8 cellular contexts compared by ENCODE assay signal in genomic region chr1:218345673-218346390, GRCh38. TPM values are rescaled to one million over a fixed set of nuclear protein-coding genes. Genes with fewer than 3 reads are reported as not detected.
DNase-seq lines count a peak whose midpoint lies in the region; ATAC-seq and TF ChIP-seq lines count a peak whose summit lies in the region.

No MANE protein-coding gene starts in this region.

- H3K4me3 ChIP-seq in HCT116 (replicated peaks in 1 of 2; ENCODE audit: low read depth in 1 of 2, low read length in 2 of 2) (peak overlapping the region; percentile 37 to 52), Loucy (ENCODE audit: low read length, poor library complexity, severe bottlenecking) (peak overlapping the region; percentile 77), duodenal mucosa (ENCODE audit: low read depth in 1 of 2, low read length in 2 of 2) (peak overlapping the region; percentile 63 to 79), lower lobe of right lung (peak overlapping the region; percentile 64)

- H3K9me2 ChIP-seq in HCT116 (ENCODE audit: insufficient read depth) = no peaks in the 10 kb centered on the region
- no peaks in the 10 kb centered on the region for H3K9me2 ChIP-seq in Loucy (replicated peaks; ENCODE audit: low read depth, low read length)

- no peaks in the 10 kb centered on the region for H3K27me3 ChIP-seq in HCT116 (ENCODE audit: insufficient read depth, low read length)
- peaks cover 6% of the 10 kb centered on the region for H3K27me3 ChIP-seq in Loucy (ENCODE audit: insufficient read depth, low read length, poor library complexity, severe bottlenecking)
- H3K27me3 ChIP-seq in duodenal mucosa (ENCODE audit: control insufficient read depth in 1 of 2, insufficient read depth in 2 of 2, low read length in 2 of 2) = peaks cover 22 to 38% of the 10 kb centered on the region in 2 donors
- no peaks in the 10 kb centered on the region for H3K27me3 ChIP-seq in lower lobe of right lung (ENCODE audit: low read depth)

- no peak for TF ChIP-seq CTCF in HCT116 (IDR thresholded peaks at IDR 0.05 in 2 of 3, conservative IDR thresholded peaks at IDR 0.05 in 1 of 3; ENCODE audit: borderline replicate concordance in 1 of 3, insufficient read depth in 1 of 3, low read depth in 2 of 3, low read length in 2 of 3)
- no peak for TF ChIP-seq CTCF in Loucy (conservative IDR thresholded peaks at IDR 0.05; ENCODE audit: low read length)
- no peak for TF ChIP-seq CTCF in lower lobe of right lung (IDR thresholded peaks at IDR 0.05)

- H3K9ac ChIP-seq in HCT116 (ENCODE audit: low read length) = peak overlapping the region; percentile 37
- H3K9ac ChIP-seq in Loucy (ENCODE audit: low read depth, low read length, poor library complexity, severe bottlenecking) = peak overlapping the region; percentile 67
- peak overlapping the region; percentile 8 to 44 for H3K9ac ChIP-seq in duodenal mucosa (ENCODE audit: low read depth in 1 of 2, low read length in 2 of 2)

- no peak for TF ChIP-seq RAD21 in HCT116 (IDR thresholded peaks at IDR 0.05; ENCODE audit: low read depth)

- no peak overlapping the region for H3K27ac Mint-ChIP-seq in activated CD4-positive, alpha-beta memory T cell treated with anti-CD3 and anti-CD28 coated beads for 36 hours
- no peak overlapping the region for H3K27ac Mint-ChIP-seq in activated CD4-positive, alpha-beta memory T cell treated with anti-CD3 and anti-CD28 coated beads, Interleukin-2, amount 10 ng/mL, durations not matched to agents 7 days and 5 days
- no peak overlapping the region for H3K27ac Mint-ChIP-seq in T-helper 2 cell treated with Interferon-gamma antibody and Interleukin-4, amounts not matched to agents 5 μg/mL and 100 μg/mL, for 36 hours
- peak overlapping the region in 1 of 2 donors; percentile 50 for H3K27ac Mint-ChIP-seq in stimulated activated naive CD8-positive, alpha-beta T cell treated with anti-CD3 and anti-CD28 coated beads, Interleukin-15, amount 100 ng/mL, for 72 hours

- no TSS peak for BruUV-seq in HCT116 (replicated peaks; lab: Mats Ljungman, UMichigan)

- TF ChIP-seq POLR2A in HCT116 (IDR thresholded peaks at IDR 0.05; ENCODE audit: borderline replicate concordance, extremely low read depth, insufficient read depth, insufficient read length) = no peak

- RAD21 ChIA-PET in HCT116 (lab: Charles Lee; ENCODE audit: low non-redundant PET in 1 of 2, low total read pairs in 2 of 2, uncharacterized antibody in 2 of 2, unreplicated experiment in 2 of 2) = no interaction called here

- H3K36me3 Mint-ChIP-seq in activated CD4-positive, alpha-beta memory T cell treated with anti-CD3 and anti-CD28 coated beads for 36 hours = peaks cover 5% of the 10 kb centered on the region
- no peaks in the 10 kb centered on the region for H3K36me3 Mint-ChIP-seq in activated CD4-positive, alpha-beta memory T cell treated with anti-CD3 and anti-CD28 coated beads, Interleukin-2, amount 10 ng/mL, durations not matched to agents 7 days and 5 days (ENCODE audit: low read depth)
- no peaks in the 10 kb centered on the region for H3K36me3 Mint-ChIP-seq in T-helper 2 cell treated with Interferon-gamma antibody and Interleukin-4, amounts not matched to agents 5 μg/mL and 100 μg/mL, for 36 hours (ENCODE audit: low read depth)

- peak; percentile 37 for DNase-seq in activated CD4-positive, alpha-beta memory T cell treated with anti-CD3 and anti-CD28 coated beads for 36 hours
- DNase-seq in activated CD4-positive, alpha-beta memory T cell treated with anti-CD3 and anti-CD28 coated beads, Interleukin-2, amount 10 ng/mL, durations not matched to agents 7 days and 5 days = no peak
- DNase-seq in HCT116 (ENCODE audit: low read depth, low spot score) (no peak), lower lobe of right lung (peak; percentile 73)
- DNase-seq in T-helper 2 cell treated with Interferon-gamma antibody and Interleukin-4, amounts not matched to agents 5 μg/mL and 100 μg/mL, for 36 hours (ENCODE audit: low spot score) = peak; percentile 8
- peak in 1 of 2 donors; percentile 19 for DNase-seq in stimulated activated naive CD8-positive, alpha-beta T cell treated with anti-CD3 and anti-CD28 coated beads, Interleukin-15, amount 100 ng/mL, for 72 hours

- H3K36me3 ChIP-seq in HCT116 (ENCODE audit: control insufficient read depth in 1 of 2, insufficient read depth in 2 of 2, low read length in 2 of 2) (no peaks in the 10 kb centered on the region), Loucy (ENCODE audit: insufficient read depth, low read length) (no peaks in the 10 kb centered on the region), duodenal mucosa (ENCODE audit: control insufficient read depth in 1 of 2, insufficient read depth in 2 of 2, low read length in 2 of 2) (no peaks in the 10 kb centered on the region), lower lobe of right lung (no peaks in the 10 kb centered on the region)

- H3K27ac ChIP-seq in HCT116 (ENCODE audit: low read depth, low read length) = peak overlapping the region; percentile 25; the same call in 1 of the 2 replicates
- H3K27ac ChIP-seq in duodenal mucosa (ENCODE audit: low read depth, low read length) = peak overlapping the region; percentile 24
- peak overlapping the region; percentile 81 for H3K27ac ChIP-seq in lower lobe of right lung

- POLR2A ChIA-PET in activated CD4-positive, alpha-beta memory T cell treated with anti-CD3 and anti-CD28 coated beads for 36 hours (lab: Charles Lee) = interaction anchor here (0.9 kb wide), 1 partner anchor 10 kb away, joined by 5 read pairs; no protein-coding TSS in a partner anchor
- POLR2A ChIA-PET in activated CD4-positive, alpha-beta memory T cell treated with anti-CD3 and anti-CD28 coated beads, Interleukin-2, amount 10 ng/mL, durations not matched to agents 7 days and 5 days (lab: Charles Lee) = interaction anchor here (1.2 to 1.4 kb wide), 2 partner anchors 61 to 715 kb away, joined by 3 to 4 read pairs; partner anchors contain the start of genes GPATCH2, RRP15 and SPATA17
- POLR2A ChIA-PET in HCT116 (lab: Charles Lee) = no interaction called here

- no peak overlapping the region for H3K4me3 Mint-ChIP-seq in activated CD4-positive, alpha-beta memory T cell treated with anti-CD3 and anti-CD28 coated beads for 36 hours
- no peak overlapping the region for H3K4me3 Mint-ChIP-seq in activated CD4-positive, alpha-beta memory T cell treated with anti-CD3 and anti-CD28 coated beads, Interleukin-2, amount 10 ng/mL, durations not matched to agents 7 days and 5 days
- no peak overlapping the region for H3K4me3 Mint-ChIP-seq in T-helper 2 cell treated with Interferon-gamma antibody and Interleukin-4, amounts not matched to agents 5 μg/mL and 100 μg/mL, for 36 hours
- H3K4me3 Mint-ChIP-seq in stimulated activated naive CD8-positive, alpha-beta T cell treated with anti-CD3 and anti-CD28 coated beads, Interleukin-15, amount 100 ng/mL, for 72 hours = no peak overlapping the region

- no peaks in the 10 kb centered on the region; the same call in 1 of the 2 replicates for H3F3A ChIP-seq in Loucy (ENCODE audit: low read depth)

- CTCF ChIA-PET in activated CD4-positive, alpha-beta memory T cell treated with anti-CD3 and anti-CD28 coated beads for 36 hours (lab: Charles Lee) = interaction anchor here (0.8 to 1.2 kb wide), 2 partner anchors 17 to 175 kb away, joined by 3 to 4 read pairs; no protein-coding TSS in a partner anchor
- CTCF ChIA-PET in activated CD4-positive, alpha-beta memory T cell treated with anti-CD3 and anti-CD28 coated beads, Interleukin-2, amount 10 ng/mL, durations not matched to agents 7 days and 5 days (lab: Charles Lee) = interaction anchor here (0.7 to 1.5 kb wide), 3 partner anchors 10 to 830 kb away, joined by 3 to 4 read pairs (median 3); no protein-coding TSS in a partner anchor
- CTCF ChIA-PET in HCT116 (lab: Charles Lee) = no interaction called here

- H3K9me3 ChIP-seq in HCT116 (ENCODE audit: control insufficient read depth in 1 of 2, insufficient read depth in 1 of 2, low read depth in 1 of 2, low read length in 2 of 2) (no peaks in the 10 kb centered on the region), Loucy (ENCODE audit: insufficient read depth, low read depth, low read length) (no peaks in the 10 kb centered on the region), duodenal mucosa (ENCODE audit: control insufficient read depth in 1 of 2, low read length in 2 of 2) (no peaks in the 10 kb centered on the region), lower lobe of right lung (no peaks in the 10 kb centered on the region)

- H4K20me1 ChIP-seq in HCT116 (ENCODE audit: insufficient read depth) (no peaks in the 10 kb centered on the region), Loucy (ENCODE audit: insufficient read depth, low read length, poor library complexity, severe bottlenecking) (no peaks in the 10 kb centered on the region)

- no peaks in the 10 kb centered on the region for H3K79me2 ChIP-seq in HCT116 (ENCODE audit: insufficient read depth, low read length)
- no peaks in the 10 kb centered on the region for H3K79me2 ChIP-seq in Loucy (ENCODE audit: insufficient read depth, low read length)

- H3K4me2 ChIP-seq in HCT116 (ENCODE audit: low read length) (peak overlapping the region; percentile 73), Loucy (ENCODE audit: low read depth, low read length, poor library complexity, severe bottlenecking) (peak overlapping the region; percentile 77)

- H2AFZ ChIP-seq in HCT116 (ENCODE audit: low read depth, low read length, poor library complexity, severe bottlenecking) = peak overlapping the region; percentile 49
- peak overlapping the region; percentile 97 for H2AFZ ChIP-seq in Loucy (ENCODE audit: low read length)

- peaks cover 0 to 8% of the 10 kb centered on the region in 2 experiments; a peak in 2 of 4 replicates for H3K4me1 ChIP-seq in HCT116 (ENCODE audit: control insufficient read depth in 1 of 2, insufficient read depth in 2 of 2, low read length in 2 of 2)
- H3K4me1 ChIP-seq in Loucy (ENCODE audit: insufficient read depth, low read length, poor library complexity, severe bottlenecking) = peaks cover 12% of the 10 kb centered on the region
- H3K4me1 ChIP-seq in duodenal mucosa (ENCODE audit: control insufficient read depth in 1 of 2, insufficient read depth in 2 of 2, low read length in 2 of 2) = peaks cover 10 to 25% of the 10 kb centered on the region in 2 donors
- peaks cover 21% of the 10 kb centered on the region for H3K4me1 ChIP-seq in lower lobe of right lung

- H3K27me3 Mint-ChIP-seq in activated CD4-positive, alpha-beta memory T cell treated with anti-CD3 and anti-CD28 coated beads for 36 hours = peaks cover 34% of the 10 kb centered on the region
- peaks cover 46% of the 10 kb centered on the region for H3K27me3 Mint-ChIP-seq in activated CD4-positive, alpha-beta memory T cell treated with anti-CD3 and anti-CD28 coated beads, Interleukin-2, amount 10 ng/mL, durations not matched to agents 7 days and 5 days
- H3K27me3 Mint-ChIP-seq in T-helper 2 cell treated with Interferon-gamma antibody and Interleukin-4, amounts not matched to agents 5 μg/mL and 100 μg/mL, for 36 hours (ENCODE audit: low read depth) = peaks cover 53% of the 10 kb centered on the region
- peaks cover 11% of the 10 kb centered on the region for H3K27me3 Mint-ChIP-seq in stimulated activated naive CD8-positive, alpha-beta T cell treated with anti-CD3 and anti-CD28 coated beads, Interleukin-15, amount 100 ng/mL, for 72 hours

- H3K9me3 Mint-ChIP-seq in activated CD4-positive, alpha-beta memory T cell treated with anti-CD3 and anti-CD28 coated beads for 36 hours = no peaks in the 10 kb centered on the region
- H3K9me3 Mint-ChIP-seq in activated CD4-positive, alpha-beta memory T cell treated with anti-CD3 and anti-CD28 coated beads, Interleukin-2, amount 10 ng/mL, durations not matched to agents 7 days and 5 days = no peaks in the 10 kb centered on the region
- H3K9me3 Mint-ChIP-seq in T-helper 2 cell treated with Interferon-gamma antibody and Interleukin-4, amounts not matched to agents 5 μg/mL and 100 μg/mL, for 36 hours = no peaks in the 10 kb centered on the region
- no peaks in the 10 kb centered on the region for H3K9me3 Mint-ChIP-seq in stimulated activated naive CD8-positive, alpha-beta T cell treated with anti-CD3 and anti-CD28 coated beads, Interleukin-15, amount 100 ng/mL, for 72 hours

- intact Hi-C loops in activated CD4-positive, alpha-beta memory T cell treated with anti-CD3 and anti-CD28 coated beads for 36 hours (cut with micrococcal nuclease) = loop anchor here (1.0 to 10.0 kb wide), 4 partner anchors 13 to 1219 kb away; partner anchors contain the start of gene RRP15
- intact Hi-C loops in HCT116 (cut with micrococcal nuclease) = no loop called here
- intact Hi-C loops in lower lobe of right lung (cut with DNase I) = no loop called here

- ATAC-seq in HCT116 (peak; percentile 88), lower lobe of right lung (peak; percentile 87 to 90)
- peak; percentile 78 for ATAC-seq in stimulated activated naive CD8-positive, alpha-beta T cell treated with anti-CD3 and anti-CD28 coated beads, Interleukin-15, amount 100 ng/mL, for 72 hours

- H3K4me1 Mint-ChIP-seq in activated CD4-positive, alpha-beta memory T cell treated with anti-CD3 and anti-CD28 coated beads for 36 hours (ENCODE audit: low read depth) = peaks cover 23% of the 10 kb centered on the region
- H3K4me1 Mint-ChIP-seq in activated CD4-positive, alpha-beta memory T cell treated with anti-CD3 and anti-CD28 coated beads, Interleukin-2, amount 10 ng/mL, durations not matched to agents 7 days and 5 days = peaks cover 15% of the 10 kb centered on the region
- H3K4me1 Mint-ChIP-seq in T-helper 2 cell treated with Interferon-gamma antibody and Interleukin-4, amounts not matched to agents 5 μg/mL and 100 μg/mL, for 36 hours (ENCODE audit: low read depth) = peaks cover 15% of the 10 kb centered on the region
- peaks cover 3% of the 10 kb centered on the region for H3K4me1 Mint-ChIP-seq in stimulated activated naive CD8-positive, alpha-beta T cell treated with anti-CD3 and anti-CD28 coated beads, Interleukin-15, amount 100 ng/mL, for 72 hours

RNA-seq across cellular contexts. Expression of gene TGFB2, which starts 0.7 kb away (rescaled TPM):
- not detected for total RNA-seq in activated CD4-positive, alpha-beta memory T cell treated with anti-CD3 and anti-CD28 coated beads for 36 hours
- not detected for total RNA-seq in activated CD4-positive, alpha-beta memory T cell treated with anti-CD3 and anti-CD28 coated beads, Interleukin-2, amount 10 ng/mL, durations not matched to agents 7 days and 5 days
- 0.34 TPM for total RNA-seq in HCT116 (2021; ENCODE audit: unreplicated experiment)
- polyA plus RNA-seq in HCT116 (2012) = 0.07 and 0.14 TPM in 2 replicates
- 10.2 TPM for total RNA-seq in lower lobe of right lung

Comparison
In these comparisons a context has a peak if more than half of its experiments do, and no peak if none do; other contexts are left out.
1. DNase-seq: peak in activated CD4-positive, alpha-beta memory T cell treated with anti-CD3 and anti-CD28 coated beads for 36 hours (single experiment), T-helper 2 cell treated with Interferon-gamma antibody and Interleukin-4, amounts not matched to agents 5 μg/mL and 100 μg/mL, for 36 hours (single experiment) and lower lobe of right lung (single experiment); none in activated CD4-positive, alpha-beta memory T cell treated with anti-CD3 and anti-CD28 coated beads, Interleukin-2, amount 10 ng/mL, durations not matched to agents 7 days and 5 days (single experiment) and HCT116 (single experiment).
2. H3K27ac ChIP-seq: peak in every context shown above with its lines; median percentile 81 in lower lobe of right lung; 25 in HCT116; 24 in duodenal mucosa.
3. Peak in every context shown above with its lines, with median percentiles within 50 percentile points of each other: ATAC-seq, H3K4me3 ChIP-seq and H3K9ac ChIP-seq.